13 cellular contexts compared by ENCODE assay signal in genomic region chr6:83247471-83247870, GRCh38. TPM values are rescaled to one million over a fixed set of nuclear protein-coding genes. Genes with fewer than 3 reads are reported as not detected.
DNase-seq lines count a peak whose midpoint lies in the region; ATAC-seq, FAIRE-seq and TF ChIP-seq lines count a peak whose summit lies in the region.
"Had no signal": no experiment of that assay in that cellular context is flagged by ENCODE, and none has a peak within 500 bp of the region (broad histone marks: within the 10 kb centered on the region; RNA-seq: fewer than 3 reads in every experiment).

No MANE protein-coding gene starts in this region.

- CTCF ChIA-PET in endothelial cell of umbilical vein (lab: Charles Lee), result no interaction called here

- no peak for ATAC-seq in aorta (ENCODE audit: low FRiP score)
- no peak for ATAC-seq in HG03520 (IDR thresholded peaks at IDR 0.05; ENCODE audit: unreplicated experiment)
- ATAC-seq: CD8-positive, alpha-beta T cell had no signal

- FAIRE-seq in endothelial cell of umbilical vein (lab: Jason Lieb, UNC), result peak; percentile 62
- FAIRE-seq: H1 had no signal

- H3K27me3 ChIP-seq in endothelial cell of umbilical vein (ENCODE audit: control insufficient read depth in 2 of 2, insufficient read depth in 2 of 2, low read length in 2 of 2) (no peaks in the 10 kb centered on the region), aorta (ENCODE audit: control insufficient read depth in 1 of 2, insufficient read depth in 2 of 2, low read length in 1 of 2) (no peaks in the 10 kb centered on the region)
- H3K27me3 ChIP-seq: BLaER1 treated with 17β-estradiol and CSF1 and Interleukin-3, amounts not matched to agents 10 nM and 100 nM had no signal

- dilution Hi-C loops in endothelial cell of umbilical vein (cut with MboI; ENCODE audit: extremely low pct_ligation_motif_present, low sequenced_read_pairs), result no loop called here

- TF ChIP-seq CTCF in astrocyte of the spinal cord (IDR thresholded peaks at IDR 0.05; ENCODE audit: low read depth, low read length) (no peak), endothelial cell of umbilical vein (IDR thresholded peaks at IDR 0.05; ENCODE audit: extremely low read depth in 1 of 2, insufficient read depth in 1 of 2, low read depth in 1 of 2, low read length in 2 of 2) (no peak)

- H3K27ac ChIP-seq in endothelial cell of umbilical vein (ENCODE audit: insufficient read depth, low read depth, low read length) (no peak overlapping the region), aorta (ENCODE audit: low read depth in 1 of 2, low read length in 2 of 2) (no peak overlapping the region)
- H3K27ac ChIP-seq: BLaER1 treated with 17β-estradiol and CSF1 and Interleukin-3, amounts not matched to agents 10 nM and 100 nM had no signal

- H3K4me2 ChIP-seq in endothelial cell of umbilical vein (ENCODE audit: insufficient read depth, low read length), result no peak overlapping the region
- H3K4me2 ChIP-seq: BLaER1 treated with 17β-estradiol and CSF1 and Interleukin-3, amounts not matched to agents 10 nM and 100 nM had no signal

- no peak overlapping the region for H3K4me3 ChIP-seq in astrocyte of the spinal cord (ENCODE audit: low read depth, low read length)
- no peak overlapping the region for H3K4me3 ChIP-seq in endothelial cell of umbilical vein (replicated peaks in 1 of 3; ENCODE audit: insufficient read depth in 1 of 3, low read depth in 1 of 3, low read length in 3 of 3)
- H3K4me3 ChIP-seq in aorta (ENCODE audit: low read length in 2 of 2), result no peak overlapping the region
- H3K4me3 ChIP-seq: BLaER1 treated with 17β-estradiol and CSF1 and Interleukin-3, amounts not matched to agents 10 nM and 100 nM; HAP-1 had no signal

- no peak overlapping the region for H3K9ac ChIP-seq in endothelial cell of umbilical vein (replicated peaks; ENCODE audit: extremely low read depth, insufficient read depth, low read length)
- H3K9ac ChIP-seq: BLaER1 treated with 17β-estradiol and CSF1 and Interleukin-3, amounts not matched to agents 10 nM and 100 nM had no signal

- POLR2A ChIA-PET in endothelial cell of umbilical vein (lab: Charles Lee), result no interaction called here

- H3K4me1 ChIP-seq in endothelial cell of umbilical vein (ENCODE audit: control insufficient read depth, extremely low read depth, insufficient read depth, low read length) (no peaks in the 10 kb centered on the region), aorta (ENCODE audit: control insufficient read depth in 1 of 2, insufficient read depth in 2 of 2, low read length in 2 of 2) (peaks cover 0 to 2% of the 10 kb centered on the region in 2 donors)
- H3K4me1 ChIP-seq: BLaER1 treated with 17β-estradiol and CSF1 and Interleukin-3, amounts not matched to agents 10 nM and 100 nM; HAP-1 had no signal

- peak; percentile 9 for DNase-seq in H4 (ENCODE audit: low spot score)
- peak; percentile 29 for DNase-seq in astrocyte of the spinal cord (ENCODE audit: low read depth, low spot score)
- DNase-seq in endothelial cell of umbilical vein (ENCODE audit: low read depth, low spot score), result peak; percentile 63
- peak; percentile 62 for DNase-seq in smooth muscle cell of the brain vasculature (ENCODE audit: low read depth, low spot score)
- DNase-seq in aorta, result no peak
- DNase-seq: Calu3; CD8-positive, alpha-beta T cell; DMS79 treated with DMSO at 0.1 percent for 48 hours; GF-D8 had no signal

- H3K9me3 ChIP-seq in endothelial cell of umbilical vein (replicated peaks; ENCODE audit: control insufficient read depth, insufficient read depth, low read length), result no peaks in the 10 kb centered on the region
- no peaks in the 10 kb centered on the region for H3K9me3 ChIP-seq in aorta (ENCODE audit: control insufficient read depth, low read length)
- H3K9me3 ChIP-seq: HAP-1 had no signal

- intact Hi-C loops in endothelial cell of umbilical vein (cut with micrococcal nuclease), result no loop called here
- intact Hi-C loops in aorta (cut with DNase I), result no loop called here

- H4K20me1 ChIP-seq in endothelial cell of umbilical vein (replicated peaks; ENCODE audit: control insufficient read depth, extremely low read depth, insufficient read depth, low read length), result no peaks in the 10 kb centered on the region
- H4K20me1 ChIP-seq: BLaER1 treated with 17β-estradiol and CSF1 and Interleukin-3, amounts not matched to agents 10 nM and 100 nM had no signal

- no TSS peak for BruUV-seq in endothelial cell of umbilical vein (replicated peaks; lab: Mats Ljungman, UMichigan)

- in situ Hi-C loops in astrocyte of the spinal cord (cut with HindIII; ENCODE audit: low sequenced_read_pairs), result no loop called here

- no peaks in the 10 kb centered on the region for H3K9me1 ChIP-seq in endothelial cell of umbilical vein (replicated peaks; ENCODE audit: control insufficient read depth, extremely low read depth, insufficient read depth, low read length)

- 6 to 16% methylated on average over 3 of the region's 3 CpGs for WGBS in aorta, 2 donors

- no peaks in the 10 kb centered on the region for H3K79me2 ChIP-seq in endothelial cell of umbilical vein (ENCODE audit: control insufficient read depth, insufficient read depth, low read length)

- H3K36me3 ChIP-seq in endothelial cell of umbilical vein (ENCODE audit: control insufficient read depth in 2 of 2, extremely low read depth in 1 of 2, insufficient read depth in 2 of 2, low read length in 2 of 2), result no peaks in the 10 kb centered on the region
- no peaks in the 10 kb centered on the region for H3K36me3 ChIP-seq in aorta (ENCODE audit: control insufficient read depth in 1 of 2, insufficient read depth in 2 of 2, low read length in 1 of 2)
- H3K36me3 ChIP-seq: BLaER1 treated with 17β-estradiol and CSF1 and Interleukin-3, amounts not matched to agents 10 nM and 100 nM had no signal

- H2AFZ ChIP-seq in endothelial cell of umbilical vein (ENCODE audit: low read depth, low read length), result no peak overlapping the region

- TF ChIP-seq POLR2A in endothelial cell of umbilical vein (IDR thresholded peaks at IDR 0.05; ENCODE audit: low read depth, low read length), result no peak

TF ChIP-seq in endothelial cell of umbilical vein, 7 proteins besides CTCF, POLR2A, EP300 and RAD21:
- TF ChIP-seq POLR2AphosphoS5 (IDR thresholded peaks at IDR 0.05; ENCODE audit: insufficient read depth, low read depth, low read length), result no peak
- TF ChIP-seq FOS (IDR thresholded peaks at IDR 0.05; ENCODE audit: borderline replicate concordance, insufficient read depth, low read length), result no peak
- TF ChIP-seq EZH2 (IDR thresholded peaks at IDR 0.05; ENCODE audit: borderline replicate concordance, low read depth, low read length, severe bottlenecking), result no peak
- TF ChIP-seq MAX (IDR thresholded peaks at IDR 0.05; ENCODE audit: insufficient read depth, insufficient read length), result no peak
- TF ChIP-seq GATA2 (IDR thresholded peaks at IDR 0.05; ENCODE audit: insufficient read depth, insufficient read length, low read depth, low read length), result no peak
- no peak for TF ChIP-seq JUN (IDR thresholded peaks at IDR 0.05; ENCODE audit: borderline replicate concordance, insufficient read depth, insufficient read length, low read depth)
- TF ChIP-seq MYC (IDR thresholded peaks at IDR 0.05; ENCODE audit: low read depth, low read length), result no peak

RNA-seq across cellular contexts. Expression of gene RWDD2A, which starts 54.3 kb away (rescaled TPM):
- total RNA-seq in H4 (2014; rRNA removed; shearing (Covaris generic)), result 1.3 and 1.6 TPM in 2 replicates
- 4.3 and 4.5 TPM in 2 replicates for total RNA-seq in endothelial cell of umbilical vein
- polyA plus RNA-seq in endothelial cell of umbilical vein, result 2.9 and 3.2 TPM in 2 replicates
- polyA plus RNA-seq in endothelial cell of umbilical vein (2011; cell fraction: cytosol; rRNA removed), result 3.3 and 3.6 TPM in 2 replicates
- polyA plus RNA-seq in endothelial cell of umbilical vein (2011; cell fraction: nucleus; rRNA removed), result 9.9 and 11.5 TPM in 2 replicates
- 4.8 and 5.3 TPM in 2 replicates for polyA plus RNA-seq in endothelial cell of umbilical vein (2012)
- polyA minus RNA-seq in endothelial cell of umbilical vein, result 3.4 and 3.5 TPM in 2 replicates
- polyA minus RNA-seq in endothelial cell of umbilical vein (2011; cell fraction: cytosol; rRNA and poly(A)+ RNA removed), result 1.4 TPM
- polyA minus RNA-seq in endothelial cell of umbilical vein (2011; cell fraction: nucleus; rRNA and poly(A)+ RNA removed), result 3.4 and 3.8 TPM in 2 replicates
- 1 to 10 TPM; 4.7 to 5.0 TPM for total RNA-seq in aorta
- polyA plus RNA-seq in aorta, result 1 to 10 TPM; 3.9 to 7.3 TPM

RNA-seq across cellular contexts. Expression of gene PGM3, which starts 54.4 kb away (rescaled TPM):
- 19.9 and 33.3 TPM in 2 replicates for total RNA-seq in H4 (2014; rRNA removed; shearing (Covaris generic))
- total RNA-seq in endothelial cell of umbilical vein (70.7 and 74.8 TPM in 2 replicates), aorta (10 to 100 TPM; 58.3 to 61.0 TPM)
- polyA plus RNA-seq in endothelial cell of umbilical vein (16.3 and 19.8 TPM in 2 replicates), aorta (10 to 100 TPM in 1 of 2 donors, 1 to 10 TPM in 1; 5.8 to 15.2 TPM)
- polyA plus RNA-seq in endothelial cell of umbilical vein (2011; cell fraction: cytosol; rRNA removed), result 29.6 and 33.4 TPM in 2 replicates
- 64.5 and 82.5 TPM in 2 replicates for polyA plus RNA-seq in endothelial cell of umbilical vein (2011; cell fraction: nucleus; rRNA removed)
- 66.4 and 84.4 TPM in 2 replicates for polyA plus RNA-seq in endothelial cell of umbilical vein (2012)
- polyA minus RNA-seq in endothelial cell of umbilical vein, result 120 and 122 TPM in 2 replicates
- 19.3 TPM for polyA minus RNA-seq in endothelial cell of umbilical vein (2011; cell fraction: cytosol; rRNA and poly(A)+ RNA removed)
- 77.5 and 122 TPM in 2 replicates for polyA minus RNA-seq in endothelial cell of umbilical vein (2011; cell fraction: nucleus; rRNA and poly(A)+ RNA removed)

Comparison
In these comparisons a context has a peak if more than half of its experiments do, and no peak if none do; other contexts are left out.
1. DNase-seq: peak in H4 (single experiment), astrocyte of the spinal cord (single experiment), endothelial cell of umbilical vein (single experiment) and smooth muscle cell of the brain vasculature (single experiment); none in aorta (0 of 2).